Comparison of ENCODE assay signal across 36 cellular contexts in genomic region chr20:58007947-58008346, GRCh38.
"Had no signal": no experiment of that assay in that cellular context is flagged by ENCODE, and none has a peak within 500 bp of the region (broad histone marks: within the 10 kb centered on the region; RNA-seq: fewer than 3 reads in every experiment).

No MANE protein-coding gene starts in this region.

- H3K9me3 ChIP-seq: adrenal gland, body of pancreas, breast epithelium, MG63 had no signal

- H3K4me1 ChIP-seq: adrenal gland, breast epithelium had no signal

- ATAC-seq: activated CD8-positive, alpha-beta memory T cell treated with anti-CD3 and anti-CD28 coated beads, Interleukin-2, amount 10 ng/mL, durations not matched to agents 7 days and 5 days; activated naive CD4-positive, alpha-beta T cell treated with anti-CD3 and anti-CD28 coated beads, Interleukin-2, amount 50 U/mL, for 72 hours; activated T-cell treated with anti-CD3 and anti-CD28 coated beads, Interleukin-2, amount 50 U/mL, for 72 hours; activated T-helper 17 cell treated with anti-CD3 and anti-CD28 coated beads, Interleukin-2, amount 50 U/mL, for 72 hours; body of pancreas had no signal

- H3K27ac ChIP-seq: adrenal gland, body of pancreas, breast epithelium, PC-9, RWPE1, VCaP had no signal

- H3K4me3 ChIP-seq: adrenal gland, body of pancreas, breast epithelium, MG63, PC-9 had no signal

- H3K4me2 ChIP-seq: PC-9 had no signal

- DNase-seq: activated B cell treated with CpG ODN at 0.5 μM for 24 hours; activated CD4-positive, alpha-beta memory T cell treated with anti-CD3 and anti-CD28 coated beads for 36 hours; activated CD4-positive, alpha-beta T cell treated with anti-CD3 and anti-CD28 coated beads for 4 hours; activated CD4-positive, alpha-beta T cell treated with anti-CD3 and anti-CD28 coated beads, Interleukin-2, amount 50 U/mL, for 1 hour; activated CD4-positive, CD25-positive, alpha-beta regulatory T cell treated with anti-CD3 and anti-CD28 coated beads, Interleukin-2, amount 50 U/mL, for 72 hours; activated CD8-positive, alpha-beta memory T cell treated with anti-CD3 and anti-CD28 coated beads, Interleukin-2, amount 10 ng/mL, durations not matched to agents 7 days and 5 days; activated gamma-delta T cell treated with Interleukin-2 at 50 U/mL for 16 hours; activated naive CD4-positive, alpha-beta T cell treated with anti-CD3 and anti-CD28 coated beads for 36 hours; activated T-cell treated with anti-CD3 and anti-CD28 coated beads, Interleukin-2, amount 50 U/mL, for 1 hour; activated T-cell treated with anti-CD3 and anti-CD28 coated beads, Interleukin-2, amount 50 U/mL, for 72 hours; body of pancreas; Kasumi-1; KG1; MG63; NCI-H1092; NCI-H1436 treated with DMSO at 0.1 percent for 48 hours; NCI-H1694 treated with DMSO at 0.1 percent for 48 hours; NCI-H2029; NCI-H2107; NCI-H2171; NCI-H510A; NCI-H526; NCI-H748 treated with DMSO at 0.1 percent for 48 hours; NK-92 treated with Interleukin-12 subunit alpha and Interleukin-12 subunit beta, amount 100 ng/mL, for 24 hours; PC-9; Right ventricle myocardium superior; SW 1271; T-helper 1 cell; T-helper 2 cell; T-helper 9 cell had no signal

- H3K27me3 ChIP-seq: adrenal gland, body of pancreas, breast epithelium, MG63 had no signal

- H3K36me3 ChIP-seq: adrenal gland, breast epithelium, MG63 had no signal

- H2AFZ ChIP-seq: PC-9 had no signal
